In genomic region chr18:41809652-41810051, GRCh38 we compare ENCODE assay signal across 23 cellular contexts.
DNase-seq lines count a peak whose midpoint lies in the region; TF ChIP-seq lines count a peak whose summit lies in the region.
"Had no signal": no experiment of that assay in that cellular context is flagged by ENCODE, and none has a peak within 500 bp of the region (broad histone marks: within the 10 kb centered on the region; RNA-seq: fewer than 3 reads in every experiment).

No MANE protein-coding gene starts in this region.

- H3K27ac ChIP-seq in HEK293 (ENCODE audit: extremely low read depth, low read depth, low read length) (no peak overlapping the region), MM.1S (ENCODE audit: low read length) (no peak overlapping the region)
- H3K27ac ChIP-seq: body of pancreas, C4-2B, esophagus muscularis mucosa, gastroesophageal sphincter, lower lobe of right lung, prostate gland, SJSA1 had no signal

- no peaks in the 10 kb centered on the region for H3K36me3 ChIP-seq in HEK293 (ENCODE audit: control insufficient read depth in 2 of 2, insufficient read depth in 1 of 2, low read length in 2 of 2)
- no peaks in the 10 kb centered on the region for H3K36me3 ChIP-seq in MM.1S (replicated peaks; ENCODE audit: insufficient read depth, low read length)
- H3K36me3 ChIP-seq: esophagus muscularis mucosa, gastroesophageal sphincter, lower lobe of right lung, prostate gland, SJSA1 had no signal

- no peak overlapping the region for H3K4me2 ChIP-seq in MM.1S (ENCODE audit: low read depth, low read length)

- H3K79me2 ChIP-seq in MM.1S (ENCODE audit: low read length) = no peaks in the 10 kb centered on the region

- CTCF ChIA-PET in HEK293 (lab: Yijun Ruan, JAX) = no interaction called here

- no peaks in the 10 kb centered on the region for H3K9me2 ChIP-seq in MM.1S (replicated peaks; ENCODE audit: insufficient read depth, low read length)

- H2AFZ ChIP-seq in MM.1S (ENCODE audit: low read length) = no peak overlapping the region

- H3K27me3 ChIP-seq in MM.1S (replicated peaks; ENCODE audit: insufficient read depth, low read length) = no peaks in the 10 kb centered on the region
- H3K27me3 ChIP-seq: body of pancreas, esophagus muscularis mucosa, gastroesophageal sphincter, SJSA1 had no signal

- POLR2A ChIA-PET in HEK293 (lab: Yijun Ruan, JAX) = no interaction called here

- H3K9me3 ChIP-seq in HEK293 (ENCODE audit: control insufficient read depth, insufficient read depth, low read depth, low read length) (no peaks in the 10 kb centered on the region), MM.1S (replicated peaks; ENCODE audit: insufficient read depth, low read length) (no peaks in the 10 kb centered on the region)
- H3K9me3 ChIP-seq: body of pancreas, esophagus muscularis mucosa, gastroesophageal sphincter, lower lobe of right lung, prostate gland, SJSA1 had no signal

- DNase-seq in DMS53 (lab: John Stamatoyannopoulos, UW) = peak; percentile 69
- DNase-seq in NCI-H748 (lab: John Stamatoyannopoulos, UW; ENCODE audit: unreplicated experiment) = peak; percentile 76
- peak; percentile 3 for DNase-seq in fibroblast of villous mesenchyme (ENCODE audit: low read depth)
- DNase-seq in NOMO-1 (lab: John Stamatoyannopoulos, UW; ENCODE audit: unreplicated experiment in 2 of 2) = no peak
- DNase-seq in MM.1S = no peak
- DNase-seq in midbrain (lab: John Stamatoyannopoulos, UW) = no peak
- DNase-seq in stimulated activated CD4-positive, alpha-beta T cell treated with anti-CD3 and anti-CD28 coated beads, Interleukin-15, amount 100 ng/mL, for 24 hours = no peak
- DNase-seq: activated CD4-positive, CD25-positive, alpha-beta regulatory T cell treated with anti-CD3 and anti-CD28 coated beads, Interleukin-2, amount 50 U/mL, for 72 hours; activated CD8-positive, alpha-beta T cell treated with anti-CD3 and anti-CD28 coated beads, Interleukin-2, amount 10 ng/mL, durations not matched to agents 7 days and 5 days; activated gamma-delta T cell; body of pancreas; effector CD8-positive, alpha-beta T cell; kidney; lower lobe of right lung; NCI-H1694; NCI-H446 treated with DMSO at 0.1 percent for 48 hours; T-cell had no signal

- no peaks in the 10 kb centered on the region for H3F3A ChIP-seq in MM.1S (ENCODE audit: insufficient read depth, low read length)

- TF ChIP-seq CTCF in HEK293 (tag by site-specific recombination; IDR thresholded peaks at IDR 0.05) (no peak), fibroblast of villous mesenchyme (IDR thresholded peaks at IDR 0.05; ENCODE audit: insufficient read depth, low read depth, low read length) (no peak), MM.1S (IDR thresholded peaks at IDR 0.05; ENCODE audit: low read length) (no peak)

- H4K20me1 ChIP-seq in MM.1S (ENCODE audit: insufficient read depth, low read length) = no peaks in the 10 kb centered on the region

- no peak overlapping the region for H3K9ac ChIP-seq in MM.1S (ENCODE audit: low read length)

- H3K4me3 ChIP-seq in HEK293 (ENCODE audit: low read depth, low read length) (no peak overlapping the region), fibroblast of villous mesenchyme (ENCODE audit: low read depth, low read length) (no peak overlapping the region), MM.1S (ENCODE audit: low read length) (no peak overlapping the region)
- H3K4me3 ChIP-seq: body of pancreas, esophagus muscularis mucosa, gastroesophageal sphincter, lower lobe of right lung, prostate gland, SJSA1 had no signal

- no peaks in the 10 kb centered on the region for H3K4me1 ChIP-seq in HEK293 (ENCODE audit: control insufficient read depth, insufficient read depth, low read length)
- H3K4me1 ChIP-seq in MM.1S (ENCODE audit: low read length) = no peaks in the 10 kb centered on the region
- H3K4me1 ChIP-seq: body of pancreas, esophagus muscularis mucosa, gastroesophageal sphincter, lower lobe of right lung, prostate gland, SJSA1 had no signal

TF ChIP-seq in HEK293, 187 proteins besides CTCF, POLR2A, EP300 and RAD21:
- TF ChIP-seq PRDM10 (tag by site-specific recombination; IDR thresholded peaks at IDR 0.05) (0 out of 2 replicates have a peak, but pooled peaks have one; percentile 15), HOXD13 (CRISPR knock-in tag; IDR thresholded peaks at IDR 0.05; ENCODE audit: borderline replicate concordance) (no peak)

Comparison
In these comparisons a context has a peak if more than half of its experiments do, and no peak if none do; other contexts are left out.
1. DNase-seq: peak in DMS53 (single experiment), NCI-H748 (single experiment) and fibroblast of villous mesenchyme (single experiment); none in NOMO-1 (0 of 2), MM.1S (single experiment), midbrain (single experiment) and stimulated activated CD4-positive, alpha-beta T cell treated with anti-CD3 and anti-CD28 coated beads, Interleukin-15, amount 100 ng/mL, for 24 hours (single experiment).